Comparison of ENCODE assay signal across 10 cellular contexts in genomic region chr17:28675980-28676379, GRCh38. TPM values are rescaled to one million over a fixed set of nuclear protein-coding genes. Genes with fewer than 3 reads are reported as not detected.
DNase-seq lines count a peak whose midpoint lies in the region; ATAC-seq, FAIRE-seq and TF ChIP-seq lines count a peak whose summit lies in the region.
"Had no signal": no experiment of that assay in that cellular context is flagged by ENCODE, and none has a peak within 500 bp of the region (broad histone marks: within the 10 kb centered on the region; RNA-seq: fewer than 3 reads in every experiment).

No MANE protein-coding gene starts in this region.

- no peaks in the 10 kb centered on the region for H3K27me3 ChIP-seq in heart right ventricle

- WGBS in heart right ventricle, 2 donors, result 92 to 93% methylated on average over 7 of the region's 7 CpGs

- no peaks in the 10 kb centered on the region for H3K4me1 ChIP-seq in heart right ventricle

- intact Hi-C loops in heart right ventricle (cut with DNase I), result no loop called here

- H3K9me3 Mint-ChIP-seq in activated CD4-positive, alpha-beta T cell treated with anti-CD3 and anti-CD28 coated beads, Interleukin-2, amount 10 ng/mL, durations not matched to agents 7 days and 5 days, result no peaks in the 10 kb centered on the region
- H3K9me3 Mint-ChIP-seq: activated naive CD4-positive, alpha-beta T cell treated with anti-CD3 and anti-CD28 coated beads, Interleukin-2, amount 50 U/mL, for 24 hours; T-helper 1 cell treated with Interleukin-12 subunit alpha and Interleukin-12 subunit beta and Interleukin-4 antibody, amounts not matched to agents 30 μg/mL and 1 μg/mL, for 36 hours had no signal

- no peak for TF ChIP-seq POLR2A in H54 (IDR thresholded peaks at IDR 0.05; ENCODE audit: low read depth, low read length)

- peaks cover 63% of the 10 kb centered on the region for H3K36me3 Mint-ChIP-seq in activated CD4-positive, alpha-beta T cell treated with anti-CD3 and anti-CD28 coated beads, Interleukin-2, amount 10 ng/mL, durations not matched to agents 7 days and 5 days (ENCODE audit: low read depth)

- no peaks in the 10 kb centered on the region for H3K4me1 Mint-ChIP-seq in activated CD4-positive, alpha-beta T cell treated with anti-CD3 and anti-CD28 coated beads, Interleukin-2, amount 10 ng/mL, durations not matched to agents 7 days and 5 days

- no peak overlapping the region for H3K27ac ChIP-seq in heart right ventricle

- no peak overlapping the region for H3K4me3 Mint-ChIP-seq in activated CD4-positive, alpha-beta T cell treated with anti-CD3 and anti-CD28 coated beads, Interleukin-2, amount 10 ng/mL, durations not matched to agents 7 days and 5 days
- H3K4me3 Mint-ChIP-seq: activated naive CD4-positive, alpha-beta T cell treated with anti-CD3 and anti-CD28 coated beads, Interleukin-2, amount 50 U/mL, for 24 hours; T-helper 1 cell treated with Interleukin-12 subunit alpha and Interleukin-12 subunit beta and Interleukin-4 antibody, amounts not matched to agents 30 μg/mL and 1 μg/mL, for 36 hours had no signal

- POLR2A ChIA-PET in activated CD4-positive, alpha-beta T cell treated with anti-CD3 and anti-CD28 coated beads, Interleukin-2, amount 10 ng/mL, durations not matched to agents 7 days and 5 days (lab: Charles Lee), result no interaction called here

- H3K27ac Mint-ChIP-seq in activated CD4-positive, alpha-beta T cell treated with anti-CD3 and anti-CD28 coated beads, Interleukin-2, amount 10 ng/mL, durations not matched to agents 7 days and 5 days, result peak overlapping the region; percentile 17
- H3K27ac Mint-ChIP-seq: activated naive CD4-positive, alpha-beta T cell treated with anti-CD3 and anti-CD28 coated beads, Interleukin-2, amount 50 U/mL, for 24 hours; T-helper 1 cell treated with Interleukin-12 subunit alpha and Interleukin-12 subunit beta and Interleukin-4 antibody, amounts not matched to agents 30 μg/mL and 1 μg/mL, for 36 hours had no signal

- DNase-seq in activated CD4-positive, alpha-beta T cell treated with anti-CD3 and anti-CD28 coated beads, Interleukin-2, amount 10 ng/mL, durations not matched to agents 7 days and 5 days, result peak; percentile 21
- DNase-seq in activated CD4-positive, alpha-beta T cell treated with anti-CD3 and anti-CD28 coated beads for 1 hour, result no peak
- DNase-seq in NCI-H2171 treated with DMSO at 0.1 percent for 48 hours (lab: John Stamatoyannopoulos, UW) (peak; percentile 41), choroid plexus epithelial cell (ENCODE audit: low read depth) (no peak), retinal pigment epithelial cell (ENCODE audit: low read depth) (no peak), heart right ventricle (no peak), H54 (ENCODE audit: insufficient read length, low spot score) (no peak)

- TF ChIP-seq CTCF in choroid plexus epithelial cell (conservative IDR thresholded peaks at IDR 0.05; ENCODE audit: low read depth, low read length) (peak; percentile 48), retinal pigment epithelial cell (conservative IDR thresholded peaks at IDR 0.05; ENCODE audit: low read depth, low read length) (peak; percentile 48), heart right ventricle (IDR thresholded peaks at IDR 0.05) (peak in 1 of 9 donors; percentile 8)

- ATAC-seq in HG03159 (IDR thresholded peaks at IDR 0.05; ENCODE audit: unreplicated experiment), result no peak
- ATAC-seq in heart right ventricle, result no peak

- CTCF ChIA-PET in activated CD4-positive, alpha-beta T cell treated with anti-CD3 and anti-CD28 coated beads, Interleukin-2, amount 10 ng/mL, durations not matched to agents 7 days and 5 days (lab: Charles Lee), result interaction anchor here (1.6 to 2.0 kb wide), 3 partner anchors 13 to 50 kb away, joined by 3 to 7 read pairs (median 5); partner anchors contain the start of genes SDF2, SUPT6H and TLCD1

- H3K4me3 ChIP-seq in choroid plexus epithelial cell (ENCODE audit: low read depth, low read length) (no peak overlapping the region), retinal pigment epithelial cell (ENCODE audit: low read length) (no peak overlapping the region), heart right ventricle (no peak overlapping the region)

- H3K36me3 ChIP-seq in heart right ventricle, result peaks cover 20 to 100% (median 94%) of the 10 kb centered on the region in 9 donors

- no peaks in the 10 kb centered on the region for H3K27me3 Mint-ChIP-seq in activated CD4-positive, alpha-beta T cell treated with anti-CD3 and anti-CD28 coated beads, Interleukin-2, amount 10 ng/mL, durations not matched to agents 7 days and 5 days
- H3K27me3 Mint-ChIP-seq: activated naive CD4-positive, alpha-beta T cell treated with anti-CD3 and anti-CD28 coated beads, Interleukin-2, amount 50 U/mL, for 24 hours had no signal

- FAIRE-seq in H54 (lab: Jason Lieb, UNC), result no peak

- H3K9me3 ChIP-seq in heart right ventricle, result no peaks in the 10 kb centered on the region

RNA-seq across cellular contexts. Expression of gene SUPT6H, which starts 14.0 kb away (rescaled TPM):
- 10 to 100 TPM; 78.4 to 78.7 TPM for total RNA-seq in activated CD4-positive, alpha-beta T cell treated with anti-CD3 and anti-CD28 coated beads, Interleukin-2, amount 10 ng/mL, durations not matched to agents 7 days and 5 days
- 10 to 100 TPM; 44.1 to 54.1 (median 50.5) TPM for total RNA-seq in heart right ventricle
- 10 to 100 TPM; 19.3 to 34.2 TPM for polyA plus RNA-seq in heart right ventricle

RNA-seq across cellular contexts. Expression of gene SDF2, which starts 14.3 kb away (rescaled TPM):
- 10 to 100 TPM; 43.9 to 53.2 TPM for total RNA-seq in activated CD4-positive, alpha-beta T cell treated with anti-CD3 and anti-CD28 coated beads, Interleukin-2, amount 10 ng/mL, durations not matched to agents 7 days and 5 days
- 10 to 100 TPM; 26.6 to 38.8 (median 29.9) TPM for total RNA-seq in heart right ventricle
- polyA plus RNA-seq in heart right ventricle, result 10 to 100 TPM; 16.8 to 54.7 TPM

RNA-seq across cellular contexts. Expression of gene BLTP2, which starts 31.0 kb away (rescaled TPM):
- total RNA-seq in activated CD4-positive, alpha-beta T cell treated with anti-CD3 and anti-CD28 coated beads, Interleukin-2, amount 10 ng/mL, durations not matched to agents 7 days and 5 days, result 100 to 1,000 TPM; 144 to 145 TPM
- 100 to 1,000 TPM in 1 of 10 donors, 10 to 100 TPM in 9; 61.6 to 110 (median 69.0) TPM for total RNA-seq in heart right ventricle
- 10 to 100 TPM; 15.6 to 20.4 TPM for polyA plus RNA-seq in heart right ventricle

RNA-seq across cellular contexts. Expression of gene PROCA1, which starts 35.7 kb away (rescaled TPM):
- total RNA-seq in activated CD4-positive, alpha-beta T cell treated with anti-CD3 and anti-CD28 coated beads, Interleukin-2, amount 10 ng/mL, durations not matched to agents 7 days and 5 days, result 1 to 10 TPM; 5.5 to 5.7 TPM
- total RNA-seq in heart right ventricle, result 1 to 10 TPM in 9 of 10 donors, under 1 TPM in 1; 0.76 to 2.1 (median 1.3) TPM
- 1 to 10 TPM in 1 of 2 donors, under 1 TPM in 1; 0.74 to 4.9 TPM for polyA plus RNA-seq in heart right ventricle

RNA-seq across cellular contexts. Expression of gene RAB34, which starts 41.7 kb away (rescaled TPM):
- total RNA-seq in activated CD4-positive, alpha-beta T cell treated with anti-CD3 and anti-CD28 coated beads, Interleukin-2, amount 10 ng/mL, durations not matched to agents 7 days and 5 days, result 10 to 100 TPM; 11.0 to 11.8 TPM
- total RNA-seq in heart right ventricle, result 10 to 100 TPM in 7 of 10 donors, 1 to 10 TPM in 3; 7.0 to 25.0 (median 10.4) TPM
- polyA plus RNA-seq in heart right ventricle, result 10 to 100 TPM; 25.2 to 37.3 TPM

Comparison
In these comparisons a context has a peak if more than half of its experiments do, and no peak if none do; other contexts are left out.
1. DNase-seq: peak in activated CD4-positive, alpha-beta T cell treated with anti-CD3 and anti-CD28 coated beads, Interleukin-2, amount 10 ng/mL, durations not matched to agents 7 days and 5 days (single experiment) and NCI-H2171 treated with DMSO at 0.1 percent for 48 hours (single experiment); none in activated CD4-positive, alpha-beta T cell treated with anti-CD3 and anti-CD28 coated beads for 1 hour (single experiment), choroid plexus epithelial cell (single experiment), retinal pigment epithelial cell (single experiment), heart right ventricle (0 of 2) and H54 (single experiment).